In the genomic region with DNA sequence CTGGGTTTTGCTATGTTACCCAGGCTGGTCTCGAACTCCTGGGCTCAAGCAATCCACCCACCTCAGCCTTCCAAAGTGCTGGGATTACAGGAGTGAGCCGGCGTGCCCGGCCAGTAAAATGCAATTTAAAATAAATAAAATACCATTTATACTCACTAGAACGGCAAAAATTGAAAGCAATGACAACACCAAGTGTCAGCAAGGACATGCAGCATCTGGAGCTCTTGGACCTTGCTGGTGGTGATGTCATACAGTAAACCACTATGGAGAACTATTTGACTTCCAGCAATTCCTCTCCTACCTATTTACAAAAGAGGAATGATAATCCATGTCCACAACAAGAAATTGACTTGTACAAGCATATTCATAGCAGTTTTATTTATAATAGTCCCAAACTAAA, we compare ENCODE assay signal across 34 cellular contexts.
"Had no signal": no experiment of that assay in that cellular context is flagged by ENCODE, and none has a peak within 500 bp of the region (broad histone marks: within the 10 kb centered on the region; RNA-seq: fewer than 3 reads in every experiment).

No MANE protein-coding gene starts in this region.

- H3K9me3 ChIP-seq: adrenal gland, body of pancreas, breast epithelium had no signal

- H3K27ac ChIP-seq: adrenal gland, body of pancreas, brain microvascular endothelial cell, breast epithelium, WERI-Rb-1 had no signal

- DNase-seq: activated CD4-positive, alpha-beta T cell treated with anti-CD3 and anti-CD28 coated beads for 1 hour; activated CD4-positive, alpha-beta T cell treated with anti-CD3 and anti-CD28 coated beads for 36 hours; activated CD4-positive, alpha-beta T cell treated with anti-CD3 and anti-CD28 coated beads for 48 hours; activated CD4-positive, alpha-beta T cell treated with anti-CD3 and anti-CD28 coated beads, Interleukin-2, amount 10 ng/mL, durations not matched to agents 7 days and 5 days; activated CD4-positive, alpha-beta T cell treated with anti-CD3 and anti-CD28 coated beads, Interleukin-2, amount 50 U/mL, for 48 hours; activated CD4-positive, CD25-positive, alpha-beta regulatory T cell; activated CD8-positive, alpha-beta memory T cell treated with anti-CD3 and anti-CD28 coated beads, Interleukin-2, amount 50 U/mL, for 4 hours; activated CD8-positive, alpha-beta T cell treated with anti-CD3 and anti-CD28 coated beads for 36 hours; activated effector memory CD4-positive, alpha-beta T cell treated with anti-CD3 and anti-CD28 coated beads, Interleukin-2, amount 50 U/mL, for 16 hours; activated gamma-delta T cell treated with Interleukin-2 at 50 U/mL for 16 hours; activated naive CD4-positive, alpha-beta T cell; activated naive CD4-positive, alpha-beta T cell treated with anti-CD3 and anti-CD28 coated beads for 36 hours; activated naive CD4-positive, alpha-beta T cell treated with anti-CD3 and anti-CD28 coated beads, Interleukin-2, amount 50 U/mL, for 16 hours; activated naive CD8-positive, alpha-beta T cell treated with anti-CD3 and anti-CD28 coated beads for 36 hours; activated T-cell treated with anti-CD3 and anti-CD28 coated beads for 4 hours; activated T-cell treated with anti-CD3 and anti-CD28 coated beads, Interleukin-2, amount 50 U/mL, for 1 hour; activated T-cell treated with anti-CD3 and anti-CD28 coated beads, Interleukin-2, amount 50 U/mL, for 4 hours; activated T-cell treated with anti-CD3 and anti-CD28 coated beads, Interleukin-2, amount 50 U/mL, for 72 hours; adrenal gland; amniotic stem cell; aorta; body of pancreas; brain microvascular endothelial cell; caudate nucleus; cerebellar nuclear complex; T-helper 1 cell; T-helper 2 cell; T-helper 9 cell; WERI-Rb-1 had no signal

- H3K4me3 ChIP-seq: adrenal gland, body of pancreas, breast epithelium had no signal

- ATAC-seq: activated CD4-positive, alpha-beta T cell treated with anti-CD3 and anti-CD28 coated beads for 36 hours; activated CD4-positive, CD25-positive, alpha-beta regulatory T cell treated with anti-CD3 and anti-CD28 coated beads, Interleukin-2, amount 50 U/mL, for 24 hours; activated CD8-positive, alpha-beta T cell treated with anti-CD3 and anti-CD28 coated beads for 36 hours; activated naive CD4-positive, alpha-beta T cell treated with anti-CD3 and anti-CD28 coated beads, Interleukin-2, amount 50 U/mL, for 72 hours; activated T-cell treated with anti-CD3 and anti-CD28 coated beads, Interleukin-2, amount 50 U/mL, for 4 hours; activated T-cell treated with anti-CD3 and anti-CD28 coated beads, Interleukin-2, amount 50 U/mL, for 72 hours; activated T-helper 17 cell treated with anti-CD3 and anti-CD28 coated beads, Interleukin-2, amount 50 U/mL, for 72 hours; body of pancreas; WTC11 had no signal

- H3K4me1 ChIP-seq: adrenal gland, body of pancreas, breast epithelium had no signal

- H3K36me3 ChIP-seq: adrenal gland, brain microvascular endothelial cell, breast epithelium, WERI-Rb-1 had no signal
